ENCODE assay signal across 1 cellular context in the genomic region with DNA sequence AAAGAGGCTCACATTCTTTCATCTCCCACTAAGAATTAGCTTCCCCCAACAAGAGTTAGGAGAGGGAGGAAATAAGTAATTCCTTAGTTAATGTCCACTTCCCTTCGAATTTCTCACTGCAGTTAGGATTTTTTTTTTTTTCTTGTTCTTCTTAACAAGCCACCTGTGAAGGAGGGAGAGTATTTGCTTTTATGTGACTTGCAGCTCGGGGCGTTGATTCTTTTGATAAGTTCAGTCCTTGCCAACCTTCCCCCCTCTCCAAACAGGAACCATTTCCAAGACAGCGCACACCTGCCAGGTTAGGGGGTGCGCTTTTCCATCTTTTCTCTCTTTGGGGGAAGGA.
TF ChIP-seq lines count a peak whose summit lies in the region.

No MANE protein-coding gene starts in this region.

TF ChIP-seq in neural cell, 6 proteins besides CTCF, POLR2A, EP300 and RAD21 (continued from another document):
- TF ChIP-seq, protein P1, sequence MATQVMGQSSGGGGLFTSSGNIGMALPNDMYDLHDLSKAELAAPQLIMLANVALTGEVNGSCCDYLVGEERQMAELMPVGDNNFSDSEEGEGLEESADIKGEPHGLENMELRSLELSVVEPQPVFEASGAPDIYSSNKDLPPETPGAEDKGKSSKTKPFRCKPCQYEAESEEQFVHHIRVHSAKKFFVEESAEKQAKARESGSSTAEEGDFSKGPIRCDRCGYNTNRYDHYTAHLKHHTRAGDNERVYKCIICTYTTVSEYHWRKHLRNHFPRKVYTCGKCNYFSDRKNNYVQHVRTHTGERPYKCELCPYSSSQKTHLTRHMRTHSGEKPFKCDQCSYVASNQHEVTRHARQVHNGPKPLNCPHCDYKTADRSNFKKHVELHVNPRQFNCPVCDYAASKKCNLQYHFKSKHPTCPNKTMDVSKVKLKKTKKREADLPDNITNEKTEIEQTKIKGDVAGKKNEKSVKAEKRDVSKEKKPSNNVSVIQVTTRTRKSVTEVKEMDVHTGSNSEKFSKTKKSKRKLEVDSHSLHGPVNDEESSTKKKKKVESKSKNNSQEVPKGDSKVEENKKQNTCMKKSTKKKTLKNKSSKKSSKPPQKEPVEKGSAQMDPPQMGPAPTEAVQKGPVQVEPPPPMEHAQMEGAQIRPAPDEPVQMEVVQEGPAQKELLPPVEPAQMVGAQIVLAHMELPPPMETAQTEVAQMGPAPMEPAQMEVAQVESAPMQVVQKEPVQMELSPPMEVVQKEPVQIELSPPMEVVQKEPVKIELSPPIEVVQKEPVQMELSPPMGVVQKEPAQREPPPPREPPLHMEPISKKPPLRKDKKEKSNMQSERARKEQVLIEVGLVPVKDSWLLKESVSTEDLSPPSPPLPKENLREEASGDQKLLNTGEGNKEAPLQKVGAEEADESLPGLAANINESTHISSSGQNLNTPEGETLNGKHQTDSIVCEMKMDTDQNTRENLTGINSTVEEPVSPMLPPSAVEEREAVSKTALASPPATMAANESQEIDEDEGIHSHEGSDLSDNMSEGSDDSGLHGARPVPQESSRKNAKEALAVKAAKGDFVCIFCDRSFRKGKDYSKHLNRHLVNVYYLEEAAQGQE (IDR thresholded peaks at IDR 0.05; ENCODE audit: borderline replicate concordance): no peak
- TF ChIP-seq SMC3 (conservative IDR thresholded peaks at IDR 0.05; ENCODE audit: poor library complexity): no peak
